In genomic region chr20:53867741-53868351, GRCh38 we compare ENCODE assay signal across 8 cellular contexts.
A peak's percentile ranks its signal among the peaks of the same experiment; 100 is the strongest.
DNase-seq lines count a peak whose midpoint lies in the region; ATAC-seq and TF ChIP-seq lines count a peak whose summit lies in the region.

No MANE protein-coding gene starts in this region.

- H3K4me2 ChIP-seq in GM23248 (ENCODE audit: unreplicated experiment) = no peak overlapping the region
- peak overlapping the region; percentile 67 for H3K4me2 ChIP-seq in PC-3 (ENCODE audit: low read length)
- H3K4me2 ChIP-seq in trophoblast cell (ENCODE audit: low read length) = no peak overlapping the region

- intact Hi-C loops in PC-3 (cut with micrococcal nuclease) = loop anchor here (1.0 to 5.0 kb wide), 7 partner anchors 23 to 289 kb away; no protein-coding TSS in a partner anchor
- intact Hi-C loops in adrenal gland (cut with DNase I) = no loop called here

- WGBS in GM23248 (ENCODE audit: low coverage in 1 of 2, low lambda C conversion rate in 2 of 2, missing lambda C conversion rate in 2 of 2), 2 experiments = 97 to 98% methylated on average over 6 of the region's 6 CpGs
- WGBS in trophoblast cell (ENCODE audit: extremely low coverage, insufficient coverage, insufficient read length) = no CpG with 5 or more reads among the region's 6 CpGs
- 84 to 93% (median 87%) methylated on average over 6 of the region's 6 CpGs for WGBS in adrenal gland, 4 donors

- no peak for TF ChIP-seq POLR2A in adrenal gland (IDR thresholded peaks at IDR 0.05)

- peaks cover 47% of the 10 kb centered on the region for H3K4me1 ChIP-seq in GM23248 (ENCODE audit: insufficient read depth)
- peaks cover 81% of the 10 kb centered on the region for H3K4me1 ChIP-seq in PC-3 (ENCODE audit: insufficient read depth, low read length)
- H3K4me1 ChIP-seq in trophoblast cell (ENCODE audit: control insufficient read depth in 1 of 2, insufficient read depth in 2 of 2, low read length in 2 of 2) = peaks cover 5 to 18% of the 10 kb centered on the region in 2 experiments
- H3K4me1 ChIP-seq in adrenal gland (replicated peaks in 1 of 2) = peaks cover 7 to 24% of the 10 kb centered on the region in 2 donors

- H3K36me3 Mint-ChIP-seq in endothelial cell (ENCODE audit: low read depth, unreplicated experiment) = no peaks in the 10 kb centered on the region

- H3K27me3 Mint-ChIP-seq in endothelial cell (ENCODE audit: unreplicated experiment) = peaks cover 5% of the 10 kb centered on the region

- H3K14ac ChIP-seq in trophoblast cell (ENCODE audit: low read length) = peak overlapping the region; percentile 77

- H3F3A ChIP-seq in GM23248 (ENCODE audit: insufficient read depth) (peaks cover 34% of the 10 kb centered on the region), PC-3 (ENCODE audit: low read length, unreplicated experiment) (peaks cover 3% of the 10 kb centered on the region)

- no peaks in the 10 kb centered on the region for H3K79me2 ChIP-seq in GM23248 (ENCODE audit: insufficient read depth)
- peaks cover 4% of the 10 kb centered on the region; the same call in 1 of the 2 replicates for H3K79me2 ChIP-seq in PC-3 (ENCODE audit: low read length)
- peaks cover 4% of the 10 kb centered on the region for H3K79me2 ChIP-seq in trophoblast cell (ENCODE audit: control insufficient read depth, insufficient read depth, low read length, poor library complexity)

- peak overlapping the region; percentile 93 for H2BK12ac ChIP-seq in trophoblast cell (ENCODE audit: low read length)

- POLR2A ChIA-PET in PC-3 (lab: Charles Lee; ENCODE audit: unreplicated experiment) = no interaction called here
- POLR2A ChIA-PET in GM10248 (lab: Yijun Ruan, JAX) = no interaction called here

- peaks cover 55% of the 10 kb centered on the region for H3K4me1 Mint-ChIP-seq in endothelial cell (ENCODE audit: unreplicated experiment)

- H3K27ac ChIP-seq in GM23248 (no peak overlapping the region), PC-3 (ENCODE audit: low read length) (peak overlapping the region; percentile 86), trophoblast cell (ENCODE audit: low read depth, low read length) (peak overlapping the region; percentile 93), adrenal gland (no peak overlapping the region), coronary artery (no peak overlapping the region)

- H3K9me2 ChIP-seq in GM23248 (ENCODE audit: insufficient read depth) = no peaks in the 10 kb centered on the region
- no peaks in the 10 kb centered on the region for H3K9me2 ChIP-seq in PC-3 (replicated peaks; ENCODE audit: low read length)

- no peak overlapping the region for H4K12ac ChIP-seq in trophoblast cell (ENCODE audit: low read depth, low read length)

- H3K18ac ChIP-seq in trophoblast cell (ENCODE audit: low read length) = peak overlapping the region; percentile 61

- no peaks in the 10 kb centered on the region for H3K27me3 ChIP-seq in GM23248 (replicated peaks; ENCODE audit: insufficient read depth)
- H3K27me3 ChIP-seq in PC-3 (ENCODE audit: low read length) = no peaks in the 10 kb centered on the region
- no peaks in the 10 kb centered on the region for H3K27me3 ChIP-seq in trophoblast cell (ENCODE audit: insufficient read depth, low read length)
- no peaks in the 10 kb centered on the region for H3K27me3 ChIP-seq in adrenal gland

- H3K4ac ChIP-seq in trophoblast cell (ENCODE audit: low read depth, low read length) = peak overlapping the region; percentile 27

- peak overlapping the region; percentile 89 for H3K27ac Mint-ChIP-seq in endothelial cell (ENCODE audit: unreplicated experiment)

- H3K36me3 ChIP-seq in GM23248 (ENCODE audit: low read depth) = no peaks in the 10 kb centered on the region
- no peaks in the 10 kb centered on the region for H3K36me3 ChIP-seq in PC-3 (ENCODE audit: low read depth, low read length)
- no peaks in the 10 kb centered on the region for H3K36me3 ChIP-seq in trophoblast cell (ENCODE audit: control insufficient read depth in 1 of 2, insufficient read depth in 2 of 2, low read length in 2 of 2)
- H3K36me3 ChIP-seq in adrenal gland (replicated peaks in 1 of 2) = no peaks in the 10 kb centered on the region

- no peaks in the 10 kb centered on the region for H4K20me1 ChIP-seq in GM23248 (ENCODE audit: insufficient read depth)
- no peaks in the 10 kb centered on the region for H4K20me1 ChIP-seq in PC-3 (ENCODE audit: low read length)

- H4K91ac ChIP-seq in trophoblast cell (ENCODE audit: low read depth, low read length) = peak overlapping the region; percentile 88

- no peak overlapping the region for H3K4me3 Mint-ChIP-seq in endothelial cell (ENCODE audit: unreplicated experiment)

- peak overlapping the region; percentile 61 for H4K8ac ChIP-seq in trophoblast cell (ENCODE audit: low read depth, low read length)

- peak overlapping the region; percentile 86 for H2BK5ac ChIP-seq in trophoblast cell (ENCODE audit: low read depth, low read length, poor library complexity)

- H3K23ac ChIP-seq in trophoblast cell (ENCODE audit: low read length) = no peak overlapping the region

- DNase-seq in GM23248 (no peak), PC-3 (no peak), endothelial cell (ENCODE audit: low spot score) (no peak), trophoblast cell (peak in 1 of 2 donors; percentile 39), adrenal gland (no peak), NCI-H1417 (lab: John Stamatoyannopoulos, UW) (no peak), coronary artery (ENCODE audit: low spot score) (no peak), GM10248 (ENCODE audit: extremely low spot score) (no peak)

- H3K9me3 ChIP-seq in GM23248 (ENCODE audit: low read depth) (no peaks in the 10 kb centered on the region), PC-3 (ENCODE audit: low read length) (no peaks in the 10 kb centered on the region), trophoblast cell (ENCODE audit: insufficient read depth, low read depth, low read length) (no peaks in the 10 kb centered on the region), adrenal gland (replicated peaks in 1 of 3) (no peaks in the 10 kb centered on the region)

- H2AFZ ChIP-seq in GM23248 (peak overlapping the region; percentile 69; the same call in 1 of the 2 replicates), PC-3 (ENCODE audit: low read length) (peak overlapping the region; percentile 79), trophoblast cell (ENCODE audit: insufficient read depth, low read length, poor library complexity) (peak overlapping the region; percentile 35)

- no TSS peak for BruUV-seq in PC-3 (replicated peaks; lab: Mats Ljungman, UMichigan)

- H2BK120ac ChIP-seq in trophoblast cell (ENCODE audit: insufficient read depth, low read length, poor library complexity) = peak overlapping the region; percentile 92

- no peak overlapping the region for H3K4me3 ChIP-seq in GM23248
- H3K4me3 ChIP-seq in PC-3 (ENCODE audit: low read length) = peak overlapping the region; percentile 39; the same call in 1 of the 2 replicates
- no peak overlapping the region for H3K4me3 ChIP-seq in trophoblast cell (ENCODE audit: low read depth, low read length)
- H3K4me3 ChIP-seq in adrenal gland = no peak overlapping the region
- H3K4me3 ChIP-seq in coronary artery = no peak overlapping the region

- no peaks in the 10 kb centered on the region for H3K9me3 Mint-ChIP-seq in endothelial cell (ENCODE audit: unreplicated experiment)

- TF ChIP-seq CTCF in PC-3 (conservative IDR thresholded peaks at IDR 0.05; ENCODE audit: low read depth, low read length) (no peak), endothelial cell (IDR thresholded peaks at IDR 0.05; ENCODE audit: unreplicated experiment) (no peak), adrenal gland (IDR thresholded peaks at IDR 0.05) (no peak), coronary artery (IDR thresholded peaks at IDR 0.05) (no peak), GM10248 (IDR thresholded peaks at IDR 0.05; ENCODE audit: control extremely low read depth, extremely low read depth, low read depth, missing control alignments) (no peak)

- in situ Hi-C loops in GM23248 (cut with MboI) = no loop called here

- CTCF ChIA-PET in PC-3 (lab: Charles Lee) = no interaction called here
- CTCF ChIA-PET in GM10248 (lab: Yijun Ruan, JAX) = interaction anchor here (2.9 kb wide), 1 partner anchor 48 kb away, joined by 12 read pairs; no protein-coding TSS in a partner anchor

- no peak for ATAC-seq in PC-3

- peaks cover 22% of the 10 kb centered on the region for H3K79me1 ChIP-seq in trophoblast cell (ENCODE audit: low read length)

- no peak overlapping the region for H3K9ac ChIP-seq in GM23248
- peak overlapping the region; percentile 69 for H3K9ac ChIP-seq in PC-3 (ENCODE audit: low read length)
- no peak overlapping the region for H3K9ac ChIP-seq in trophoblast cell (ENCODE audit: low read length)

- H2AK5ac ChIP-seq in trophoblast cell (ENCODE audit: low read length) = peak overlapping the region; percentile 95

Comparison
In these comparisons a context has a peak if more than half of its experiments do, and no peak if none do; other contexts are left out.
1. H3K27ac ChIP-seq: peak in PC-3 (single experiment) and trophoblast cell (single experiment); none in GM23248 (single experiment), adrenal gland (0 of 5) and coronary artery (0 of 2).
2. Peak in every context shown above with its lines, with median percentiles within 50 percentile points of each other: H2AFZ ChIP-seq.